In genomic region chr10:4267084-4267774, GRCh38 we compare ENCODE assay signal across 1 cellular context.
TF ChIP-seq lines count a peak whose summit lies in the region.

No MANE protein-coding gene starts in this region.

TF ChIP-seq in HCT116, 20 proteins besides CTCF, POLR2A, EP300 and RAD21 (continued from another document):
- no peak for TF ChIP-seq REST (IDR thresholded peaks at IDR 0.05; ENCODE audit: low read depth)
- no peak for TF ChIP-seq ELF1 (IDR thresholded peaks at IDR 0.05; ENCODE audit: borderline replicate concordance, low read depth)
- no peak for TF ChIP-seq SP1 (IDR thresholded peaks at IDR 0.05; ENCODE audit: low read depth)
- no peak for TF ChIP-seq ZBTB33 (IDR thresholded peaks at IDR 0.05; ENCODE audit: extremely low read depth, insufficient replicate concordance, low read length)
- no peak for TF ChIP-seq TCF7L2 (IDR thresholded peaks at IDR 0.05; ENCODE audit: borderline replicate concordance, extremely low read depth, insufficient read depth, insufficient read length)
- TF ChIP-seq EZH2phosphoT487 (IDR thresholded peaks at IDR 0.05; ENCODE audit: borderline replicate concordance): no peak
